29 cellular contexts compared by ENCODE assay signal in the genomic region with DNA sequence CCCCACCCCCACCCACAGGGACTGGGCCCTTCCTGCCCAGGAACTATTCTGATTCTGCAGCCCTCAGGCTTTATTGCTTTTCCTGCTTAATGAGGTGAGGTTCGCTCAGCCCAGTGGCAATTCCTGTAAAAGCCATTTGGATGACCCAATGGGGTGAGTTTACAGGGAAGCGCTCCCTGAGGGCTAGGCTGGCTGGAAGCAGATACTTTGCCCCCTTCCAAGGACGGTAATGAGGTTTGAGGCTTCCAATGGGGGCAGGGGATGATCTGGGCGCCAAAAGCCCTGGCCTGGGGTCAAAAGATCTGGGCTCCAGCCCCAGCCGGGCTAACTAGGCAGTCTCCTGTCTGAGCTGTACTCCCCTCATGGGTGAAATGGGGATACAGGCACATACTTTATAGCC. TPM values are rescaled to one million over a fixed set of nuclear protein-coding genes. Genes with fewer than 3 reads are reported as not detected.
DNase-seq lines count a peak whose midpoint lies in the region; ATAC-seq, FAIRE-seq and TF ChIP-seq lines count a peak whose summit lies in the region.
"Had no signal": no experiment of that assay in that cellular context is flagged by ENCODE, and none has a peak within 500 bp of the region (broad histone marks: within the 10 kb centered on the region; RNA-seq: fewer than 3 reads in every experiment).

No MANE protein-coding gene starts in this region.

- no peak for ATAC-seq in Panc1
- ATAC-seq: heart left ventricle, lower lobe of right lung, natural killer cell had no signal

- peak overlapping the region; percentile 79 to 99 for H2BK12ac ChIP-seq in mesenchymal stem cell (ENCODE audit: low read length in 2 of 2)

- intact Hi-C loops in Panc1 (cut with micrococcal nuclease; ENCODE audit: unreplicated experiment), result no loop called here

- no peaks in the 10 kb centered on the region for H3K36me3 ChIP-seq in Panc1 (ENCODE audit: control insufficient read depth, insufficient read depth, low read length)
- H3K36me3 ChIP-seq in mesenchymal stem cell (ENCODE audit: control insufficient read depth in 1 of 2, insufficient read depth in 2 of 2, low read depth in 1 of 2, low read length in 2 of 2), result peaks cover 5 to 19% of the 10 kb centered on the region in 2 experiments
- no peaks in the 10 kb centered on the region for H3K36me3 ChIP-seq in subcutaneous abdominal adipose tissue (ENCODE audit: control insufficient read depth in 5 of 5, insufficient read depth in 5 of 5, low read length in 5 of 5)
- H3K36me3 ChIP-seq: ascending aorta, cardiac muscle cell, colonic mucosa, heart left ventricle, lower lobe of right lung, Peyer's patch had no signal

- BruUV-seq in Panc1 (replicated peaks; lab: Mats Ljungman, UMichigan), result no TSS peak

- CTCF ChIA-PET in Panc1 (lab: Charles Lee), result no interaction called here

- no peak for TF ChIP-seq POLR2A in GM12892 (IDR thresholded peaks at IDR 0.05; ENCODE audit: low read depth, low read length)

- no peak overlapping the region for H3K14ac ChIP-seq in mesenchymal stem cell (ENCODE audit: low read length in 2 of 2)

- peak overlapping the region; percentile 88 for H2BK120ac ChIP-seq in mesenchymal stem cell (ENCODE audit: low read depth, low read length)

- DNase-seq in EH (ENCODE audit: low read depth) (peak; percentile 13), Panc1 (ENCODE audit: low read depth, low spot score) (no peak), mesenchymal stem cell (no peak), H4 (ENCODE audit: low spot score) (no peak), T-helper 2 cell (no peak), GM12892 (ENCODE audit: insufficient read length) (no peak)
- DNase-seq: activated B cell treated with CpG ODN at 0.5 μM for 24 hours; activated effector memory CD4-positive, alpha-beta T cell treated with anti-CD3 and anti-CD28 coated beads, Interleukin-2, amount 50 U/mL, for 16 hours; activated T-cell treated with anti-CD3 and anti-CD28 coated beads, Interleukin-2, amount 50 U/mL, for 24 hours; colonic mucosa; DMS153; effector memory CD4-positive, alpha-beta T cell; H7; heart left ventricle; Kasumi-1; lower lobe of right lung; natural killer cell; NCI-H146; NCI-H2107; NCI-H748 treated with DMSO at 0.1 percent for 48 hours; Peyer's patch; stimulated activated naive CD4-positive, alpha-beta T cell had no signal

- no peaks in the 10 kb centered on the region for H3K27me3 ChIP-seq in Panc1 (ENCODE audit: control insufficient read depth, insufficient read depth, low read length)
- no peaks in the 10 kb centered on the region for H3K27me3 ChIP-seq in mesenchymal stem cell (ENCODE audit: control insufficient read depth in 1 of 2, insufficient read depth in 1 of 2, low read length in 2 of 2)
- H3K27me3 ChIP-seq in subcutaneous abdominal adipose tissue (ENCODE audit: control insufficient read depth in 5 of 5, insufficient read depth in 4 of 5, low read length in 5 of 5), result no peaks in the 10 kb centered on the region
- H3K27me3 ChIP-seq: ascending aorta, cardiac muscle cell, colonic mucosa, heart left ventricle, Peyer's patch had no signal

- in situ Hi-C loops in Panc1 (cut with HindIII; ENCODE audit: low pct_unique_long_range_greater_than_20kb, low sequenced_read_pairs), result no loop called here

- H4K91ac ChIP-seq in mesenchymal stem cell (ENCODE audit: low read length), result peak overlapping the region; percentile 98

- peak overlapping the region; percentile 45 for H4K8ac ChIP-seq in mesenchymal stem cell (ENCODE audit: low read length)

- H3K4me3 ChIP-seq in Panc1 (ENCODE audit: low read depth in 2 of 2, low read length in 2 of 2) (no peak overlapping the region), mesenchymal stem cell (ENCODE audit: insufficient read depth in 1 of 2, low read depth in 1 of 2, low read length in 2 of 2) (no peak overlapping the region), subcutaneous abdominal adipose tissue (ENCODE audit: low read depth in 1 of 5, low read length in 5 of 5) (no peak overlapping the region)
- H3K4me3 ChIP-seq: ascending aorta, cardiac muscle cell, colonic mucosa, heart left ventricle, lower lobe of right lung, Peyer's patch, skin epidermis had no signal

- no peak overlapping the region for H3K23ac ChIP-seq in mesenchymal stem cell (ENCODE audit: low read length in 2 of 2)

- peaks cover 4% of the 10 kb centered on the region; the same call in 1 of the 2 replicates for H3K9me3 ChIP-seq in Panc1 (ENCODE audit: control insufficient read depth, insufficient read depth, low read depth, low read length)
- H3K9me3 ChIP-seq in mesenchymal stem cell (ENCODE audit: control insufficient read depth, low read length), result no peaks in the 10 kb centered on the region
- H3K9me3 ChIP-seq in subcutaneous abdominal adipose tissue (ENCODE audit: control insufficient read depth in 5 of 5, low read length in 5 of 5), result no peaks in the 10 kb centered on the region
- H3K9me3 ChIP-seq: ascending aorta, colonic mucosa, lower lobe of right lung, Peyer's patch had no signal

- no peak overlapping the region for H3K4me2 ChIP-seq in mesenchymal stem cell (ENCODE audit: low read length, poor library complexity, severe bottlenecking)

- peak overlapping the region; percentile 92 for H3K27ac ChIP-seq in Panc1 (ENCODE audit: low read length)
- H3K27ac ChIP-seq in mesenchymal stem cell (ENCODE audit: low read length, poor library complexity, severe bottlenecking), result no peak overlapping the region
- H3K27ac ChIP-seq in subcutaneous abdominal adipose tissue (ENCODE audit: low read depth, low read length), result peak overlapping the region; percentile 50
- H3K27ac ChIP-seq: ascending aorta, cardiac muscle cell, colonic mucosa, epithelial cell of prostate, lower lobe of right lung, skin epidermis had no signal

- POLR2A ChIA-PET in Panc1 (lab: Charles Lee), result no interaction called here

- H2BK5ac ChIP-seq in mesenchymal stem cell (ENCODE audit: low read depth, low read length, poor library complexity, severe bottlenecking), result no peak overlapping the region

- peaks cover 8% of the 10 kb centered on the region for H3K79me1 ChIP-seq in mesenchymal stem cell (replicated peaks; ENCODE audit: low read length, poor library complexity, severe bottlenecking)

- H3K4ac ChIP-seq in mesenchymal stem cell (ENCODE audit: low read depth in 1 of 2, low read length in 2 of 2), result peak overlapping the region; percentile 40 to 61

- H3K18ac ChIP-seq in mesenchymal stem cell (ENCODE audit: low read depth in 1 of 2, low read length in 2 of 2), result peak overlapping the region; percentile 60 to 71

- no peak for TF ChIP-seq CTCF in Panc1 (IDR thresholded peaks at IDR 0.05)

- H3K9ac ChIP-seq in mesenchymal stem cell (ENCODE audit: low read length) (no peak overlapping the region), subcutaneous abdominal adipose tissue (ENCODE audit: low read length in 5 of 5) (no peak overlapping the region)

- H2AK5ac ChIP-seq in mesenchymal stem cell (ENCODE audit: low read length, severe bottlenecking), result peak overlapping the region; percentile 46

- WGBS in mesenchymal stem cell, result 78% methylated on average over 5 of the region's 5 CpGs

- H3K4me1 ChIP-seq in Panc1 (ENCODE audit: control insufficient read depth, insufficient read depth, low read length), result peaks cover 60% of the 10 kb centered on the region
- peaks cover 17% of the 10 kb centered on the region for H3K4me1 ChIP-seq in mesenchymal stem cell (ENCODE audit: control insufficient read depth, insufficient read depth, low read depth, low read length)
- H3K4me1 ChIP-seq in subcutaneous abdominal adipose tissue (ENCODE audit: control insufficient read depth in 5 of 5, insufficient read depth in 5 of 5, low read length in 5 of 5), result peaks cover 7 to 39% (median 25%) of the 10 kb centered on the region in 5 donors
- H3K4me1 ChIP-seq: ascending aorta, colonic mucosa had no signal

- H2BK15ac ChIP-seq in mesenchymal stem cell (ENCODE audit: low read depth, poor library complexity, severe bottlenecking), result peak overlapping the region; percentile 73

- H2AFZ ChIP-seq in mesenchymal stem cell (ENCODE audit: low read depth, low read length), result no peak overlapping the region

- FAIRE-seq in GM12892 (lab: Jason Lieb, UNC), result no peak
- FAIRE-seq: kidney, urothelium cell line had no signal

RNA-seq across cellular contexts. Expression of a gene that starts 41.8 kb away (rescaled TPM):
- 92.5 TPM for total RNA-seq in Panc1 (2021; ENCODE audit: unreplicated experiment)
- 97.9 TPM for polyA plus RNA-seq in Panc1 (2012; ENCODE audit: insufficient read length)
- polyA plus RNA-seq in mesenchymal stem cell (2013, experiment 1 of 2), result 45.9 TPM
- polyA plus RNA-seq in mesenchymal stem cell (2013, experiment 2 of 2), result 43.6 TPM
- total RNA-seq in H4 (2014; rRNA removed; shearing (Covaris generic)), result 0.14 and 0.58 TPM in 2 replicates
- 1.2 TPM for polyA plus RNA-seq in GM12892 (2012; ENCODE audit: missing spikeins)
- total RNA-seq: activated B cell treated with CpG ODN at 0.5 μM for 24 hours had no signal

Comparison
In these comparisons a context has a peak if more than half of its experiments do, and no peak if none do; other contexts are left out.
1. RNA of a gene that starts 41.8 kb away (total RNA-seq): 92.5 TPM in Panc1 (single experiment); 0.14 to 0.58 TPM in H4; every median in the first group is over 10 times any median in the second.